Comparison of ENCODE assay signal across 8 cellular contexts in genomic region chr11:95066721-95067041, GRCh38.
DNase-seq lines count a peak whose midpoint lies in the region; ATAC-seq and TF ChIP-seq lines count a peak whose summit lies in the region.

TSS of gene SRSF8 (plus strand) at chr11:95066919. CDS start at chr11:95067227, 308 bp downstream.

- ATAC-seq in GM19372 (IDR thresholded peaks at IDR 0.05; ENCODE audit: low read depth, unreplicated experiment) (peak; percentile 30), HG03439 (IDR thresholded peaks at IDR 0.05; ENCODE audit: unreplicated experiment) (peak; percentile 39)

- no peaks in the 10 kb centered on the region for H3K27me3 ChIP-seq in BLaER1 treated with 17β-estradiol and CSF1 and Interleukin-3, amounts not matched to agents 10 nM and 100 nM
- H3K27me3 ChIP-seq in parathyroid adenoma (ENCODE audit: control insufficient read depth, insufficient read depth, low read length): no peaks in the 10 kb centered on the region

- no peaks in the 10 kb centered on the region for H3K79me2 ChIP-seq in parathyroid adenoma

- H3K9ac ChIP-seq in BLaER1 treated with 17β-estradiol and CSF1 and Interleukin-3, amounts not matched to agents 10 nM and 100 nM: peak within 1 kb of the TSS; percentile 90 to 96 (median 93)
- H3K9ac ChIP-seq in parathyroid adenoma: peak within 1 kb of the TSS; percentile 76

- peak within 1 kb of the TSS; percentile 93 for H2AFZ ChIP-seq in parathyroid adenoma

- no peaks in the 10 kb centered on the region for H3K9me3 Mint-ChIP-seq in T-helper 2 cell treated with Interferon-gamma antibody and Interleukin-4, amounts not matched to agents 5 μg/mL and 100 μg/mL, for 36 hours

- no peaks in the 10 kb centered on the region for H3K9me3 ChIP-seq in BLaER1 treated with 17β-estradiol and CSF1 and Interleukin-3, amounts not matched to agents 10 nM and 100 nM (replicated peaks in 1 of 11)
- H3K9me3 ChIP-seq in parathyroid adenoma (ENCODE audit: control insufficient read depth, low read length): no peaks in the 10 kb centered on the region

- peak within 1 kb of the TSS; percentile 91 for H3K4me3 Mint-ChIP-seq in T-helper 2 cell treated with Interferon-gamma antibody and Interleukin-4, amounts not matched to agents 5 μg/mL and 100 μg/mL, for 36 hours

- H3K4me1 Mint-ChIP-seq in T-helper 2 cell treated with Interferon-gamma antibody and Interleukin-4, amounts not matched to agents 5 μg/mL and 100 μg/mL, for 36 hours (ENCODE audit: low read depth): peaks cover 20% of the 10 kb centered on the region

- H3K36me3 Mint-ChIP-seq in T-helper 2 cell treated with Interferon-gamma antibody and Interleukin-4, amounts not matched to agents 5 μg/mL and 100 μg/mL, for 36 hours (ENCODE audit: low read depth): peaks cover 17% of the 10 kb centered on the region

- H3K27ac Mint-ChIP-seq in T-helper 2 cell treated with Interferon-gamma antibody and Interleukin-4, amounts not matched to agents 5 μg/mL and 100 μg/mL, for 36 hours: peak within 1 kb of the TSS; percentile 95

- H3K4me1 ChIP-seq in BLaER1 treated with 17β-estradiol and CSF1 and Interleukin-3, amounts not matched to agents 10 nM and 100 nM: peaks cover 12 to 34% (median 21%) of the 10 kb centered on the region in 10 experiments
- H3K4me1 ChIP-seq in parathyroid adenoma: no peaks in the 10 kb centered on the region

- peaks cover 25% of the 10 kb centered on the region for H3K27me3 Mint-ChIP-seq in T-helper 2 cell treated with Interferon-gamma antibody and Interleukin-4, amounts not matched to agents 5 μg/mL and 100 μg/mL, for 36 hours (ENCODE audit: low read depth)

- no peak for DNase-seq in T-helper 2 cell treated with Interferon-gamma antibody and Interleukin-4, amounts not matched to agents 5 μg/mL and 100 μg/mL, for 36 hours (ENCODE audit: low spot score)
- peak; percentile 36 for DNase-seq in foreskin melanocyte
- no peak for DNase-seq in NCI-H2227 treated with DMSO at 0.1 percent for 48 hours (lab: John Stamatoyannopoulos, UW)
- no peak for DNase-seq in activated CD4-positive, alpha-beta T cell treated with anti-CD3 and anti-CD28 coated beads for 4 hours

- H3K4me3 ChIP-seq in BLaER1 treated with 17β-estradiol and CSF1 and Interleukin-3, amounts not matched to agents 10 nM and 100 nM: peak within 1 kb of the TSS; percentile 80 to 97 (median 91)
- H3K4me3 ChIP-seq in parathyroid adenoma (ENCODE audit: low read depth, low read length): peak within 1 kb of the TSS; percentile 90

- 0 out of 22 replicates have a peak, but pooled peaks cover 0 to 6% (median 0%) of the 10 kb centered on the region in 11 experiments for H3K36me3 ChIP-seq in BLaER1 treated with 17β-estradiol and CSF1 and Interleukin-3, amounts not matched to agents 10 nM and 100 nM
- no peaks in the 10 kb centered on the region for H3K36me3 ChIP-seq in parathyroid adenoma (ENCODE audit: control insufficient read depth, insufficient read depth, low read length)

- H3K27ac ChIP-seq in BLaER1 treated with 17β-estradiol and CSF1 and Interleukin-3, amounts not matched to agents 10 nM and 100 nM: peak within 1 kb of the TSS; percentile 79 to 96 (median 91)
- peak within 1 kb of the TSS; percentile 97 for H3K27ac ChIP-seq in parathyroid adenoma

- H4K20me1 ChIP-seq in BLaER1 treated with 17β-estradiol and CSF1 and Interleukin-3, amounts not matched to agents 10 nM and 100 nM: peaks cover 0 to 8% (median 5%) of the 10 kb centered on the region in 11 experiments; a peak in 9 of 22 replicates

- TF ChIP-seq CTCF in parathyroid adenoma (IDR thresholded peaks at IDR 0.05): no peak

- H3K4me2 ChIP-seq in BLaER1 treated with 17β-estradiol and CSF1 and Interleukin-3, amounts not matched to agents 10 nM and 100 nM: peak within 1 kb of the TSS; percentile 69 to 92 (median 81)
- peak within 1 kb of the TSS; percentile 83 for H3K4me2 ChIP-seq in parathyroid adenoma (ENCODE audit: low read length)
